8 cellular contexts compared by ENCODE assay signal in genomic region chr2:241637233-241638062, GRCh38. TPM values are rescaled to one million over a fixed set of nuclear protein-coding genes. Genes with fewer than 3 reads are reported as not detected.
DNase-seq lines count a peak whose midpoint lies in the region; ATAC-seq and TF ChIP-seq lines count a peak whose summit lies in the region.

TSS of gene ATG4B (plus strand) at chr2:241637693. CDS start at chr2:241637715, 22 bp downstream.

- intact Hi-C loops in naive thymus-derived CD4-positive, alpha-beta T cell (cut with micrococcal nuclease): loop anchor here (1.0 to 5.0 kb wide), 16 partner anchors 20 to 1050 kb away; partner anchors contain the start of genes DTYMK (in 2 of the 2), FARP2 (in 2 of the 2), HDLBP (in 2 of the 2) and ING5 (in 2 of the 2)

- peak within 1 kb of the TSS; percentile 82 for H3K4me3 ChIP-seq in Jurkat, Clone E6-1 (ENCODE audit: low read length)
- peak within 1 kb of the TSS; percentile 85 to 95 (median 92) for H3K4me3 ChIP-seq in fibroblast of lung (replicated peaks in 1 of 4; ENCODE audit: control extremely low read depth in 1 of 4, insufficient read depth in 1 of 4, low read depth in 3 of 4, low read length in 4 of 4)
- peak within 1 kb of the TSS; percentile 99 for H3K4me3 ChIP-seq in naive thymus-derived CD4-positive, alpha-beta T cell (ENCODE audit: low read length)

- peak within 1 kb of the TSS; percentile 99 for H2AFZ ChIP-seq in fibroblast of lung (ENCODE audit: low read length)

- DNase-seq in DMS53 treated with DMSO at 0.1 percent for 48 hours (lab: John Stamatoyannopoulos, UW; ENCODE audit: unreplicated experiment): peak; percentile 43
- DNase-seq in Jurkat, Clone E6-1 (ENCODE audit: low read depth, low spot score): peak; percentile 65
- DNase-seq in RPMI7951 (ENCODE audit: low read depth): peak; percentile 82
- peak; percentile 56 to 65 for DNase-seq in activated T-helper 1 cell treated with anti-CD3 and anti-CD28 coated beads, Interleukin-2, amount 50 U/mL, for 16 hours (ENCODE audit: low read depth in 1 of 2, low spot score in 1 of 2)
- peak; percentile 82 to 88 for DNase-seq in fibroblast of lung (ENCODE audit: low read depth in 2 of 2)
- peak; percentile 61 to 89 (median 79) for DNase-seq in naive thymus-derived CD4-positive, alpha-beta T cell
- peak; percentile 52 to 94 (median 74) for DNase-seq in stimulated activated naive CD4-positive, alpha-beta T cell (lab: John Stamatoyannopoulos, UW)

- no peaks in the 10 kb centered on the region for H3K27me3 ChIP-seq in fibroblast of lung (ENCODE audit: control insufficient read depth, insufficient read depth, low read length)
- H3K27me3 ChIP-seq in naive thymus-derived CD4-positive, alpha-beta T cell (ENCODE audit: control insufficient read depth in 2 of 2, insufficient read depth in 2 of 2, low read length in 2 of 2): no peaks in the 10 kb centered on the region

- H3K4me1 ChIP-seq in fibroblast of lung (ENCODE audit: control insufficient read depth, extremely low read depth, insufficient read depth, low read length): no peaks in the 10 kb centered on the region
- H3K4me1 ChIP-seq in naive thymus-derived CD4-positive, alpha-beta T cell (ENCODE audit: control insufficient read depth in 2 of 2, insufficient read depth in 2 of 2, low read length in 2 of 2): peaks cover 26 to 27% of the 10 kb centered on the region in 2 donors

- H3K27ac Mint-ChIP-seq in naive thymus-derived CD4-positive, alpha-beta T cell: peak within 1 kb of the TSS; percentile 28 to 98 (median 94)

- H3K27ac ChIP-seq in fibroblast of lung (ENCODE audit: insufficient read depth, low read length): peak within 1 kb of the TSS; percentile 99
- H3K27ac ChIP-seq in naive thymus-derived CD4-positive, alpha-beta T cell (ENCODE audit: low read depth, low read length): peak within 1 kb of the TSS; percentile 99

- peaks cover 0 to 3% (median 0%) of the 10 kb centered on the region in 11 donors for H3K9me3 Mint-ChIP-seq in naive thymus-derived CD4-positive, alpha-beta T cell

- peak within 1 kb of the TSS; percentile 85 to 98 (median 92) for H3K4me3 Mint-ChIP-seq in naive thymus-derived CD4-positive, alpha-beta T cell

- POLR2A ChIA-PET in naive thymus-derived CD4-positive, alpha-beta T cell (lab: Charles Lee): interaction anchor here (0.6 to 1.9 kb wide), 10 partner anchors 11 to 1051 kb away, joined by 3 to 13 read pairs (median 4); partner anchors contain the start of genes CAPN10, HDLBP and SEPTIN2

- H3K27me3 Mint-ChIP-seq in naive thymus-derived CD4-positive, alpha-beta T cell: no peaks in the 10 kb centered on the region

- H3K9ac ChIP-seq in fibroblast of lung (ENCODE audit: insufficient read depth, low read length): peak within 1 kb of the TSS; percentile 99

- H3K79me2 ChIP-seq in fibroblast of lung (ENCODE audit: control insufficient read depth, insufficient read depth, low read length): peaks cover 80% of the 10 kb centered on the region

- peak; percentile 57 for ATAC-seq in GM21576 (IDR thresholded peaks at IDR 0.05; ENCODE audit: unreplicated experiment)
- peak; percentile 82 for ATAC-seq in naive thymus-derived CD4-positive, alpha-beta T cell

- H3K36me3 Mint-ChIP-seq in naive thymus-derived CD4-positive, alpha-beta T cell: peaks cover 0 to 22% (median 6%) of the 10 kb centered on the region in 5 donors

- H3K36me3 ChIP-seq in fibroblast of lung (ENCODE audit: control insufficient read depth, insufficient read depth, low read length): peaks cover 13% of the 10 kb centered on the region
- peaks cover 0 to 18% (median 0%) of the 10 kb centered on the region in 3 experiments for H3K36me3 ChIP-seq in naive thymus-derived CD4-positive, alpha-beta T cell (ENCODE audit: control insufficient read depth in 2 of 3, insufficient read depth in 3 of 3, low read length in 3 of 3)

- no peaks in the 10 kb centered on the region for H4K20me1 ChIP-seq in fibroblast of lung (ENCODE audit: control insufficient read depth, extremely low read depth, insufficient read depth, low read length)

- TF ChIP-seq CTCF in fibroblast of lung (conservative IDR thresholded peaks at IDR 0.05 in 1 of 2, IDR thresholded peaks at IDR 0.05 in 1 of 2; ENCODE audit: low read depth in 1 of 2, low read length in 2 of 2): no peak

- no peaks in the 10 kb centered on the region for H3K9me3 ChIP-seq in fibroblast of lung (ENCODE audit: control insufficient read depth, insufficient read depth, low read depth, low read length)
- no peaks in the 10 kb centered on the region for H3K9me3 ChIP-seq in naive thymus-derived CD4-positive, alpha-beta T cell (ENCODE audit: control insufficient read depth in 2 of 3, low read length in 3 of 3)

- CTCF ChIA-PET in naive thymus-derived CD4-positive, alpha-beta T cell (lab: Charles Lee): interaction anchor here (1.1 kb wide), 1 partner anchor 27 kb away, joined by 5 read pairs; no protein-coding TSS in a partner anchor

- H3K4me1 Mint-ChIP-seq in naive thymus-derived CD4-positive, alpha-beta T cell: peaks cover 43 to 65% (median 58%) of the 10 kb centered on the region in 7 donors

- H3K4me2 ChIP-seq in fibroblast of lung (ENCODE audit: extremely low read depth, insufficient read depth, low read length): peak within 1 kb of the TSS; percentile 85

RNA-seq across cellular contexts. Expression of gene ATG4B, which starts in this region (rescaled TPM):
- 88.6 TPM for polyA plus RNA-seq in Jurkat, Clone E6-1 (2012; ENCODE audit: insufficient read depth, insufficient read length)
- 66.2 and 79.8 TPM in 2 replicates for total RNA-seq in RPMI7951 (2014; rRNA removed; shearing (Covaris generic))
- total RNA-seq in fibroblast of lung: 30.0 and 45.1 TPM in 2 replicates
- polyA plus RNA-seq in fibroblast of lung: 76.2 and 95.6 TPM in 2 replicates
- 58.8 and 74.8 TPM in 2 replicates for polyA plus RNA-seq in fibroblast of lung (2012)
- polyA minus RNA-seq in fibroblast of lung (ENCODE audit: low replicate concordance): 78.7 and 129 TPM in 2 replicates
- 100 to 1,000 TPM in 2 of 5 experiments, 10 to 100 TPM in 3; 87.2 to 131 (median 95.0) TPM for total RNA-seq in naive thymus-derived CD4-positive, alpha-beta T cell
- polyA plus RNA-seq in naive thymus-derived CD4-positive, alpha-beta T cell: 10 to 100 TPM; 49.7 to 59.2 TPM

Comparison
In these comparisons a context has a peak if more than half of its experiments do, and no peak if none do; other contexts are left out.
1. Peak in every context shown above with its lines: DNase-seq, ATAC-seq, H3K4me3 ChIP-seq and H3K27ac ChIP-seq.